Comparison of ENCODE assay signal across 29 cellular contexts in genomic region chr2:133452561-133452960, GRCh38.
"Had no signal": no experiment of that assay in that cellular context is flagged by ENCODE, and none has a peak within 500 bp of the region (broad histone marks: within the 10 kb centered on the region; RNA-seq: fewer than 3 reads in every experiment).

No MANE protein-coding gene starts in this region.

- H3K4me1 Mint-ChIP-seq: activated CD4-positive, alpha-beta T cell treated with anti-CD3 and anti-CD28 coated beads for 36 hours; activated CD8-positive, alpha-beta memory T cell treated with anti-CD3 and anti-CD28 coated beads, Interleukin-2, amount 10 ng/mL, durations not matched to agents 7 days and 5 days; naive B cell; nephron progenitor cell had no signal

- H3K4me2 ChIP-seq: hepatocyte had no signal

- H3K27ac Mint-ChIP-seq: activated CD4-positive, alpha-beta T cell treated with anti-CD3 and anti-CD28 coated beads for 36 hours; activated CD8-positive, alpha-beta memory T cell treated with anti-CD3 and anti-CD28 coated beads, Interleukin-2, amount 10 ng/mL, durations not matched to agents 7 days and 5 days; activated CD8-positive, alpha-beta T cell treated with anti-CD3 and anti-CD28 coated beads, Interleukin-2, amount 10 ng/mL, durations not matched to agents 7 days and 5 days; activated naive CD8-positive, alpha-beta T cell; activated T-helper 2 cell treated with anti-CD3 and anti-CD28 coated beads, Interferon-gamma antibody, Interleukin-2, Interleukin-4, amounts not matched to agents 10 μg/mL and 5 μg/mL and 100 μg/mL, durations not matched to agents 14 hours and 24 hours and 36 hours; effector memory CD8-positive, alpha-beta T cell; mesothelial cell of epicardium; naive B cell; nephron progenitor cell; T-helper 2 cell treated with Interferon-gamma antibody and Interleukin-4, amounts not matched to agents 5 μg/mL and 100 μg/mL, for 36 hours had no signal

- H3K9me3 Mint-ChIP-seq: activated T-helper 2 cell treated with anti-CD3 and anti-CD28 coated beads, Interferon-gamma antibody, Interleukin-2, Interleukin-4, amounts not matched to agents 10 μg/mL and 5 μg/mL and 100 μg/mL, durations not matched to agents 14 hours and 24 hours and 36 hours; nephron progenitor cell; T-helper 2 cell treated with Interferon-gamma antibody and Interleukin-4, amounts not matched to agents 5 μg/mL and 100 μg/mL, for 36 hours had no signal

- H3K27me3 ChIP-seq: esophagus muscularis mucosa, hepatocyte, pancreas, testis, transverse colon had no signal

- H3K36me3 Mint-ChIP-seq: activated CD8-positive, alpha-beta memory T cell treated with anti-CD3 and anti-CD28 coated beads, Interleukin-2, amount 10 ng/mL, durations not matched to agents 7 days and 5 days; activated naive CD8-positive, alpha-beta T cell; mesothelial cell of epicardium; naive B cell had no signal

- H2AFZ ChIP-seq: hepatocyte had no signal

- H3K4me1 ChIP-seq: esophagus muscularis mucosa, pancreas, prostate gland, testis, transverse colon had no signal

- H3K9me3 ChIP-seq: pancreas, prostate gland, testis, transverse colon had no signal

- H3K4me3 ChIP-seq: esophagus muscularis mucosa, hepatocyte, pancreas, prostate gland, skin epidermis, testis, transverse colon had no signal

- DNase-seq: activated CD4-positive, alpha-beta T cell treated with anti-CD3 and anti-CD28 coated beads for 36 hours; activated CD4-positive, CD25-positive, alpha-beta regulatory T cell; activated CD8-positive, alpha-beta memory T cell treated with anti-CD3 and anti-CD28 coated beads, Interleukin-2, amount 10 ng/mL, durations not matched to agents 7 days and 5 days; activated CD8-positive, alpha-beta T cell treated with anti-CD3 and anti-CD28 coated beads, Interleukin-2, amount 10 ng/mL, durations not matched to agents 7 days and 5 days; activated T-cell treated with anti-CD3 and anti-CD28 coated beads, Interleukin-2, amount 50 U/mL, for 48 hours; anterior cingulate cortex; cortex of kidney; effector memory CD8-positive, alpha-beta T cell; kidney; left colon; naive B cell; nephron progenitor cell; nucleus accumbens; pancreas; retina; stimulated activated CD4-positive, alpha-beta T cell treated with anti-CD3 and anti-CD28 coated beads, Interleukin-12 subunit alpha, Interleukin-12 subunit beta, amount 100 ng/mL, for 4 hours; stimulated activated CD4-positive, alpha-beta T cell treated with anti-CD3 and anti-CD28 coated beads, Interleukin-4, amount 100 ng/mL, for 1 hour; stimulated activated naive CD8-positive, alpha-beta T cell treated with anti-CD3 and anti-CD28 coated beads, Interleukin-15, Interleukin-2, amounts not matched to agents 100 U/mL and 50 U/mL, for 24 hours; testis; transverse colon had no signal

- H3K27me3 Mint-ChIP-seq: activated CD4-positive, alpha-beta T cell treated with anti-CD3 and anti-CD28 coated beads for 36 hours; activated CD8-positive, alpha-beta memory T cell treated with anti-CD3 and anti-CD28 coated beads, Interleukin-2, amount 10 ng/mL, durations not matched to agents 7 days and 5 days; effector memory CD8-positive, alpha-beta T cell; naive B cell had no signal

- H3K4me3 Mint-ChIP-seq: activated CD4-positive, alpha-beta T cell treated with anti-CD3 and anti-CD28 coated beads for 36 hours; activated CD8-positive, alpha-beta memory T cell treated with anti-CD3 and anti-CD28 coated beads, Interleukin-2, amount 10 ng/mL, durations not matched to agents 7 days and 5 days; activated CD8-positive, alpha-beta T cell treated with anti-CD3 and anti-CD28 coated beads, Interleukin-2, amount 10 ng/mL, durations not matched to agents 7 days and 5 days; activated naive CD8-positive, alpha-beta T cell; effector memory CD8-positive, alpha-beta T cell; mesothelial cell of epicardium; naive B cell; nephron progenitor cell; T-helper 2 cell treated with Interferon-gamma antibody and Interleukin-4, amounts not matched to agents 5 μg/mL and 100 μg/mL, for 36 hours had no signal

- H3K27ac ChIP-seq: esophagus muscularis mucosa, hepatocyte, pancreas, prostate gland, skin epidermis, testis, transverse colon had no signal

- ATAC-seq: activated CD4-positive, alpha-beta T cell treated with anti-CD3 and anti-CD28 coated beads for 36 hours; activated CD8-positive, alpha-beta memory T cell treated with anti-CD3 and anti-CD28 coated beads, Interleukin-2, amount 10 ng/mL, durations not matched to agents 7 days and 5 days; activated CD8-positive, alpha-beta T cell treated with anti-CD3 and anti-CD28 coated beads, Interleukin-2, amount 10 ng/mL, durations not matched to agents 7 days and 5 days; effector memory CD8-positive, alpha-beta T cell; left colon; pancreas; sciatic nerve; stimulated activated naive CD8-positive, alpha-beta T cell treated with anti-CD3 and anti-CD28 coated beads, Interleukin-15, Interleukin-2, amounts not matched to agents 100 U/mL and 50 U/mL, for 24 hours had no signal

- H3K36me3 ChIP-seq: esophagus muscularis mucosa, pancreas, prostate gland, transverse colon had no signal

- H3K79me2 ChIP-seq: hepatocyte had no signal
